7 cellular contexts compared by ENCODE assay signal in the genomic region with DNA sequence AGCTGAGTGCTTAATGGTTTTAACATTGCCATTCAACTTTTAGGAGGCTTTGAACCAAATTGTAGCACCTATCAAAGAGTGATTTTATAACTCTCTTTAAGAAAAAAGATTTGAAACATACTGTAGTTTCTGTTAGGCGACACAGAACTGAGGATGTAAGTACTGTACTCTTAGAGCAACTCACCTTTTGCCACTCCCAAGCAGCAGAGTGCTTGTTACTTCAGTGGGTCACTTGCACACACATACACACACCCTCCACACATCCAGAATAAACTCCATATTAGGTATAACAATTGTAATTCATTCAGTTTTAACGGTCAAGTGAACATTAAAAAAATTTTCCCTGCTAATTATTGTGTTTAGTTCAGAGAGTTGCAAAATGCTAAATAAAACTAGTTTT.
"Had no signal": no experiment of that assay in that cellular context is flagged by ENCODE, and none has a peak within 500 bp of the region (broad histone marks: within the 10 kb centered on the region; RNA-seq: fewer than 3 reads in every experiment).

No MANE protein-coding gene starts in this region.

- H3K4me1 ChIP-seq: pancreas, tibial artery had no signal

- H3K27me3 ChIP-seq: brain microvascular endothelial cell, pancreas, tibial artery had no signal

- H3K36me3 ChIP-seq: brain microvascular endothelial cell, pancreas, tibial artery had no signal

- H3K27ac ChIP-seq: brain microvascular endothelial cell, pancreas, tibial artery had no signal

- H3K4me3 ChIP-seq: lung, pancreas, smooth muscle cell, tibial artery had no signal

- H3K9me3 ChIP-seq: pancreas, tibial artery had no signal

- DNase-seq: activated effector memory CD4-positive, alpha-beta T cell treated with anti-CD3 and anti-CD28 coated beads, Interleukin-2, amount 50 U/mL, for 16 hours; activated T-cell treated with anti-CD3 and anti-CD28 coated beads, Interleukin-2, amount 50 U/mL, for 1 hour had no signal
